In the genomic region with DNA sequence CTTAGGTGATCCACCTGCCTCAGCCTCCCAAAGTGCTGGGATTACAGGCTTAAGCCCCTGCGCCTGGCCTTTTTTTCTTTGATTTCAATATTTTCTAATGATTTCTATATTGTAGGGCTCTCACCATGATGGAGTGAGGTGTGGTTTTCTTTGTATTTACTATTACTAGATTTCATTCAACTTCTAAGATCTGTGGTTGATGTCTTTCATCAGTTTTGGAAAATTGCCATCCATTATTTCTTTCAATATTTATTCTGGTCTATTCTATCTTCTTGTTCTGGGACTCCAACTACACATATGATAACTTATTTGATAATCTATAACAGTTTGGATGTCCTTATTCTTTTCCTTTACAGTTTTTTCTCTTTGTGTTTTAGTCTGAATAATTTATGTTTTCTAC, we compare ENCODE assay signal across 32 cellular contexts.
"Had no signal": no experiment of that assay in that cellular context is flagged by ENCODE, and none has a peak within 500 bp of the region (broad histone marks: within the 10 kb centered on the region; RNA-seq: fewer than 3 reads in every experiment).

No MANE protein-coding gene starts in this region.

- H3K27me3 ChIP-seq: adrenal gland, ascending aorta, body of pancreas, brain microvascular endothelial cell, breast epithelium, cardiac muscle cell had no signal

- H3K9me3 ChIP-seq: body of pancreas had no signal

- DNase-seq: activated effector memory CD4-positive, alpha-beta T cell treated with anti-CD3 and anti-CD28 coated beads, Interleukin-2, amount 50 U/mL, for 16 hours; activated effector memory CD4-positive, alpha-beta T cell treated with Interleukin-2 at 50 U/mL for 16 hours; activated gamma-delta T cell; activated gamma-delta T cell treated with Interleukin-2 at 50 U/mL for 16 hours; activated naive CD4-positive, alpha-beta T cell; activated naive CD4-positive, alpha-beta T cell treated with anti-CD3 and anti-CD28 coated beads for 36 hours; activated naive CD4-positive, alpha-beta T cell treated with anti-CD3 and anti-CD28 coated beads, Interleukin-2, amount 10 ng/mL, durations not matched to agents 7 days and 5 days; activated naive CD4-positive, alpha-beta T cell treated with anti-CD3 and anti-CD28 coated beads, Interleukin-2, amount 50 U/mL, for 16 hours; activated naive CD4-positive, alpha-beta T cell treated with Interleukin-2 at 50 U/mL for 16 hours; activated naive CD8-positive, alpha-beta T cell treated with anti-CD3 and anti-CD28 coated beads for 36 hours; activated naive CD8-positive, alpha-beta T cell treated with anti-CD3 and anti-CD28 coated beads, Interleukin-2, amount 10 ng/mL, durations not matched to agents 7 days and 5 days; activated naive CD8-positive, alpha-beta T cell treated with anti-CD3 and anti-CD28 coated beads, Interleukin-2, amount 50 U/mL, for 24 hours; activated T-cell treated with anti-CD3 and anti-CD28 coated beads, Interleukin-2, amount 50 U/mL, for 4 hours; activated T-cell treated with anti-CD3 and anti-CD28 coated beads, Interleukin-2, amount 50 U/mL, for 48 hours; activated T-cell treated with anti-CD3 and anti-CD28 coated beads, Interleukin-2, amount 50 U/mL, for 72 hours; adrenal gland; amniotic stem cell; amygdala; anterior cingulate cortex; aorta; body of pancreas; brain microvascular endothelial cell; caudate nucleus; central memory CD4-positive, alpha-beta T cell; cerebellar nuclear complex had no signal

- H3K36me3 ChIP-seq: adrenal gland, ascending aorta, brain microvascular endothelial cell, breast epithelium, cardiac muscle cell had no signal

- FAIRE-seq: astrocyte, bronchial epithelial cell had no signal

- H3K4me3 ChIP-seq: adrenal gland, ascending aorta, body of pancreas, breast epithelium, cardiac muscle cell had no signal

- ATAC-seq: activated naive CD4-positive, alpha-beta T cell treated with anti-CD3 and anti-CD28 coated beads, Interleukin-2, amount 50 U/mL, for 72 hours; activated naive CD8-positive, alpha-beta T cell treated with anti-CD3 and anti-CD28 coated beads, Interleukin-2, amount 50 U/mL, for 24 hours; activated T-cell treated with anti-CD3 and anti-CD28 coated beads, Interleukin-2, amount 50 U/mL, for 4 hours; activated T-cell treated with anti-CD3 and anti-CD28 coated beads, Interleukin-2, amount 50 U/mL, for 72 hours; activated T-helper 17 cell treated with anti-CD3 and anti-CD28 coated beads, Interleukin-2, amount 50 U/mL, for 72 hours; body of pancreas had no signal

- H3K4me1 ChIP-seq: adrenal gland, ascending aorta, body of pancreas, breast epithelium had no signal

- H3K27ac ChIP-seq: adrenal gland, ascending aorta, body of pancreas, brain microvascular endothelial cell, breast epithelium, cardiac muscle cell had no signal
